9 cellular contexts compared by ENCODE assay signal in the genomic region with DNA sequence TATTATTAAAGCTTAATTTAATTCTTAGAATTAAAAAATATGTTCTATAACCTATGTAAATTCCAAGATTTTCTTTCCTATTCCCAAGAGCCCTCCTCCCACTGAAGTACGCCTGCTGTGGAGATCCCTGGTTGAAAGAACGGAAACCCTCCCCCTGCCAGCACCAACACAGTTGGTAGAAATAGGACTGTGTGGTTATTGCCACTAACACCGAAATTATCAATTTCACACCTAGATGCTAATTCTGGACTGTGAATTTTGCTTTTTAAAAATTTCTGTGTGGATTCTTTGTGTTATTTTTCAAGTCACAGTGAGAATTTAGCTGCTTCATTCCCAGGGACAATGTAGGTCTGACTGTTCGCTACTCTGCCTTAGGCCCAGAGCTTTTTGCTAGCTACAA.
"Had no signal": no experiment of that assay in that cellular context is flagged by ENCODE, and none has a peak within 500 bp of the region (broad histone marks: within the 10 kb centered on the region; RNA-seq: fewer than 3 reads in every experiment).

No MANE protein-coding gene starts in this region.

- H3K27ac ChIP-seq: HL-60, KMS-11 had no signal

- H3K36me3 Mint-ChIP-seq: IgD-negative memory B cell had no signal

- DNase-seq: IMR-90, KBM-7, KG1 had no signal

- H3K27me3 Mint-ChIP-seq: IgD-negative memory B cell had no signal

- H3K4me2 ChIP-seq: KMS-11 had no signal

- FAIRE-seq: HepG2, HTR-8/SVneo, K562 had no signal

- H3K27ac Mint-ChIP-seq: IgD-negative memory B cell had no signal

- H3K4me3 Mint-ChIP-seq: IgD-negative memory B cell had no signal

- H3K9ac ChIP-seq: KMS-11 had no signal

- H3K4me1 Mint-ChIP-seq: IgD-negative memory B cell had no signal

- H3K4me3 ChIP-seq: K562 had no signal

- ATAC-seq: HepG2, K562 had no signal
